Comparison of ENCODE assay signal across 16 cellular contexts in the genomic region with DNA sequence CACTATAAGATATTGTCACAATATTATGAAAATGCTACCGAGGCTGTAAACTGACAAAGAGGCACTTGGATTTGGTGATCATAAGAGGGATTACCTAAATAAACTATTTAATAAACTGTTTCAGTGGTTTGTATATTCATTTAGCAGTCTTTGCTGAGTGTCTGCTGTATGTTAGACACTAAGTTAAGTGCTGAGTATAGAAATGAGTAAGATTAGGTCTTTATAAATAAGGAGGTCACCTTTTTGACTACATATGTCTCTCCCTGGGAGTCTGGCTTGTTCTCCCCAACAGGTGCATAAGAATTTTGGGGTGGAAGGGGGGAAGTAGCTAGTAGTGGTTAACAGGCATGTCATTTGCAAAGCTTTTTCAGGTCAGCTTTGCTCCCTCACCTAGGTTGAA.
DNase-seq lines count a peak whose midpoint lies in the region; ATAC-seq and TF ChIP-seq lines count a peak whose summit lies in the region.
"Had no signal": no experiment of that assay in that cellular context is flagged by ENCODE, and none has a peak within 500 bp of the region (broad histone marks: within the 10 kb centered on the region; RNA-seq: fewer than 3 reads in every experiment).

No MANE protein-coding gene starts in this region.

- no peak overlapping the region for H4K5ac ChIP-seq in H9 (ENCODE audit: insufficient read length, low read depth, low read length)

- no peaks in the 10 kb centered on the region for H3K9me3 ChIP-seq in H9 (ENCODE audit: control insufficient read depth, low read depth, low read length)

- H2BK15ac ChIP-seq in H9 (ENCODE audit: low read depth, low read length): no peak overlapping the region

- H3K79me2 ChIP-seq in H9 (ENCODE audit: insufficient read depth, low read length): no peaks in the 10 kb centered on the region

- ATAC-seq in activated T-helper 17 cell treated with anti-CD3 and anti-CD28 coated beads, Interleukin-2, amount 50 U/mL, for 72 hours (replicated peaks): peak; percentile 28
- ATAC-seq in stimulated activated naive B cell treated with anti-CD40 and anti-IgM and Interleukin-4, amounts not matched to agents 10 μg/mL and 1 μg/mL and 100 μg/mL, for 72 hours (replicated peaks): peak; percentile 48 to 53
- ATAC-seq: HepG2 had no signal

- H3K18ac ChIP-seq in H9 (ENCODE audit: insufficient read length, low read depth, low read length): no peak overlapping the region

- H3K56ac ChIP-seq in H9 (ENCODE audit: insufficient read length, low read depth, low read length): no peak overlapping the region

- H3K4me1 ChIP-seq in H9 (ENCODE audit: insufficient read depth, low read length): no peaks in the 10 kb centered on the region

- DNase-seq in GM06990 (ENCODE audit: extremely low read depth, insufficient read length) (peak; percentile 15), H9 (no peak), NCI-H345 treated with DMSO at 0.1 percent for 48 hours (lab: John Stamatoyannopoulos, UW; ENCODE audit: unreplicated experiment) (no peak), MV-4-11 (lab: John Stamatoyannopoulos, UW) (no peak), GM19238 (ENCODE audit: insufficient read length, low spot score) (no peak)
- no peak for DNase-seq in stimulated activated naive B cell treated with anti-CD40 and anti-IgM and Interleukin-4, amounts not matched to agents 10 μg/mL and 1 μg/mL and 100 μg/mL, for 72 hours
- DNase-seq: CD8-positive, alpha-beta memory T cell; DMS79; KG1; NCI-H1694 treated with DMSO at 0.1 percent for 48 hours; NCI-H510A treated with DMSO at 0.1 percent for 48 hours; NCI-H82; SHP77 had no signal

- H3K4ac ChIP-seq in H9 (ENCODE audit: low read depth, low read length): no peak overlapping the region

- no peak overlapping the region for H2BK20ac ChIP-seq in H9 (ENCODE audit: low read depth, low read length, poor library complexity, severe bottlenecking)

- H3K23ac ChIP-seq in H9 (ENCODE audit: insufficient read length, low read depth, low read length): no peak overlapping the region

- H3T11ph ChIP-seq in H9 (ENCODE audit: low read length): no peak overlapping the region

- no peak overlapping the region for H4K91ac ChIP-seq in H9 (ENCODE audit: insufficient read length, low read depth, low read length)

- H2BK5ac ChIP-seq in H9 (ENCODE audit: insufficient read length, low read length): no peak overlapping the region

- H3K14ac ChIP-seq in H9 (ENCODE audit: insufficient read depth, low read length): no peak overlapping the region

- H3K4me1 Mint-ChIP-seq in H9: peaks cover 0 to 8% of the 10 kb centered on the region in 2 experiments; a peak in 1 of 4 replicates
- peaks cover 14% of the 10 kb centered on the region for H3K4me1 Mint-ChIP-seq in activated T-helper 17 cell treated with anti-CD3 and anti-CD28 coated beads, Interleukin-2, amount 50 U/mL, for 72 hours
- peaks cover 24 to 45% of the 10 kb centered on the region in 2 donors for H3K4me1 Mint-ChIP-seq in stimulated activated naive B cell treated with anti-CD40 and anti-IgM and Interleukin-4, amounts not matched to agents 10 μg/mL and 1 μg/mL and 100 μg/mL, for 72 hours

- H3K4me3 ChIP-seq in GM06990 (replicated peaks; ENCODE audit: low read depth, low read length): no peak overlapping the region
- H3K4me3 ChIP-seq: SK-N-MC had no signal

- H3K27me3 ChIP-seq in GM06990 (replicated peaks; ENCODE audit: control insufficient read depth, insufficient read depth, low read length) (no peaks in the 10 kb centered on the region), H9 (ENCODE audit: insufficient read depth, low read length) (no peaks in the 10 kb centered on the region)

- H4K20me1 ChIP-seq in H9 (ENCODE audit: control insufficient read depth, insufficient read depth, insufficient read length): no peaks in the 10 kb centered on the region

- H3K4me3 Mint-ChIP-seq in H9: no peak overlapping the region
- no peak overlapping the region for H3K4me3 Mint-ChIP-seq in activated T-helper 17 cell treated with anti-CD3 and anti-CD28 coated beads, Interleukin-2, amount 50 U/mL, for 72 hours
- H3K4me3 Mint-ChIP-seq in stimulated activated naive B cell treated with anti-CD40 and anti-IgM and Interleukin-4, amounts not matched to agents 10 μg/mL and 1 μg/mL and 100 μg/mL, for 72 hours: no peak overlapping the region
- H3K4me3 Mint-ChIP-seq: CD8-positive, alpha-beta memory T cell had no signal

- peak overlapping the region in 2 of 3 experiments; percentile 2 to 3; a peak in 1 of 7 replicates for H3K27ac Mint-ChIP-seq in H9
- H3K27ac Mint-ChIP-seq in activated T-helper 17 cell treated with anti-CD3 and anti-CD28 coated beads, Interleukin-2, amount 50 U/mL, for 72 hours: no peak overlapping the region
- H3K27ac Mint-ChIP-seq in stimulated activated naive B cell treated with anti-CD40 and anti-IgM and Interleukin-4, amounts not matched to agents 10 μg/mL and 1 μg/mL and 100 μg/mL, for 72 hours: no peak overlapping the region

- H3K36me3 Mint-ChIP-seq in H9 (ENCODE audit: insufficient read depth in 1 of 3, low read depth in 3 of 3): peaks cover 3 to 25% (median 14%) of the 10 kb centered on the region in 3 experiments; a peak in 6 of 7 replicates
- H3K36me3 Mint-ChIP-seq in activated T-helper 17 cell treated with anti-CD3 and anti-CD28 coated beads, Interleukin-2, amount 50 U/mL, for 72 hours (ENCODE audit: low read depth): peaks cover 62% of the 10 kb centered on the region
- peaks cover 21 to 45% of the 10 kb centered on the region in 2 donors for H3K36me3 Mint-ChIP-seq in stimulated activated naive B cell treated with anti-CD40 and anti-IgM and Interleukin-4, amounts not matched to agents 10 μg/mL and 1 μg/mL and 100 μg/mL, for 72 hours

- no peaks in the 10 kb centered on the region for H3K9me3 Mint-ChIP-seq in H9
- H3K9me3 Mint-ChIP-seq in activated T-helper 17 cell treated with anti-CD3 and anti-CD28 coated beads, Interleukin-2, amount 50 U/mL, for 72 hours: no peaks in the 10 kb centered on the region
- no peaks in the 10 kb centered on the region for H3K9me3 Mint-ChIP-seq in stimulated activated naive B cell treated with anti-CD40 and anti-IgM and Interleukin-4, amounts not matched to agents 10 μg/mL and 1 μg/mL and 100 μg/mL, for 72 hours
- H3K9me3 Mint-ChIP-seq: CD8-positive, alpha-beta memory T cell had no signal

- H3K27me3 Mint-ChIP-seq in H9 (ENCODE audit: low read depth): no peaks in the 10 kb centered on the region
- no peaks in the 10 kb centered on the region for H3K27me3 Mint-ChIP-seq in activated T-helper 17 cell treated with anti-CD3 and anti-CD28 coated beads, Interleukin-2, amount 50 U/mL, for 72 hours
- H3K27me3 Mint-ChIP-seq in stimulated activated naive B cell treated with anti-CD40 and anti-IgM and Interleukin-4, amounts not matched to agents 10 μg/mL and 1 μg/mL and 100 μg/mL, for 72 hours: no peaks in the 10 kb centered on the region
- H3K27me3 Mint-ChIP-seq: CD8-positive, alpha-beta memory T cell had no signal

- no peaks in the 10 kb centered on the region for H3K23me2 ChIP-seq in H9 (ENCODE audit: insufficient read length, low read depth, low read length, poor library complexity, severe bottlenecking)

- H3K79me1 ChIP-seq in H9 (ENCODE audit: insufficient read depth, low read depth, low read length, poor library complexity, severe bottlenecking): no peaks in the 10 kb centered on the region

- peaks cover 8% of the 10 kb centered on the region for H3K36me3 ChIP-seq in GM06990 (ENCODE audit: control insufficient read depth, insufficient read depth, low read length)

- H2BK12ac ChIP-seq in H9 (ENCODE audit: insufficient read length, low read depth, low read length): no peak overlapping the region

- H3K4me2 ChIP-seq in H9 (ENCODE audit: insufficient read depth, insufficient read length, low read length): no peak overlapping the region

- no peak overlapping the region for H3K27ac ChIP-seq in H9 (ENCODE audit: insufficient read length, low read depth, low read length)
- H3K27ac ChIP-seq: SK-N-MC had no signal

- no peak overlapping the region for H2BK120ac ChIP-seq in H9 (ENCODE audit: low read depth, low read length, poor library complexity, severe bottlenecking)

- no CpG with 5 or more reads among the region's 1 CpG for WGBS in H9 (ENCODE audit: extremely low coverage, insufficient read length, low lambda C conversion rate)

- H2AFZ ChIP-seq in H9 (ENCODE audit: low read length): no peak overlapping the region

- no peak for TF ChIP-seq CTCF in GM06990 (IDR thresholded peaks at IDR 0.05; ENCODE audit: insufficient read depth, low read length, poor library complexity, severe bottlenecking)
- no peak for TF ChIP-seq CTCF in H9 (conservative IDR thresholded peaks at IDR 0.05)

- H4K8ac ChIP-seq in H9 (replicated peaks; ENCODE audit: insufficient read length, low read depth, low read length): no peak overlapping the region

- no peak overlapping the region for H2AK5ac ChIP-seq in H9 (ENCODE audit: insufficient read length, low read length)

- H3K9ac ChIP-seq in H9 (ENCODE audit: extremely low read depth, insufficient read length, low read length): no peak overlapping the region

Comparison
In these comparisons a context has a peak if more than half of its experiments do, and no peak if none do; other contexts are left out.
1. H3K27ac Mint-ChIP-seq: peak in H9 (2 of 3); none in activated T-helper 17 cell treated with anti-CD3 and anti-CD28 coated beads, Interleukin-2, amount 50 U/mL, for 72 hours (single experiment) and stimulated activated naive B cell treated with anti-CD40 and anti-IgM and Interleukin-4, amounts not matched to agents 10 μg/mL and 1 μg/mL and 100 μg/mL, for 72 hours (single experiment).